Comparison of ENCODE assay signal across 8 cellular contexts in genomic region chr17:40909351-40909750, GRCh38.
DNase-seq lines count a peak whose midpoint lies in the region; ATAC-seq and TF ChIP-seq lines count a peak whose summit lies in the region.

No MANE protein-coding gene starts in this region.

- peaks cover 53 to 56% of the 10 kb centered on the region in 2 experiments for H3K4me1 ChIP-seq in neutrophil (ENCODE audit: control insufficient read depth in 1 of 2, insufficient read depth in 1 of 2, low read depth in 1 of 2, low read length in 1 of 2)

- peak overlapping the region in 1 of 2 experiments; percentile 14 for H3K4me3 ChIP-seq in neutrophil (ENCODE audit: low read depth in 1 of 2, low read length in 1 of 2)

- peak; percentile 78 for TF ChIP-seq CTCF in neutrophil (IDR thresholded peaks at IDR 0.05)

- ATAC-seq in HG02970 (IDR thresholded peaks at IDR 0.05; ENCODE audit: low FRiP score, unreplicated experiment) = no peak

- peaks cover 4% of the 10 kb centered on the region for H3K36me3 ChIP-seq in neutrophil

- DNase-seq in DMS 273 treated with DMSO at 0.1 percent for 48 hours (lab: John Stamatoyannopoulos, UW) = peak; percentile 39
- peak; percentile 96 for DNase-seq in LoVo (ENCODE audit: low spot score)
- peak; percentile 88 for DNase-seq in RPMI8226
- peak; percentile 15 to 43 for DNase-seq in activated T-helper 1 cell treated with anti-CD3 and anti-CD28 coated beads, Interleukin-2, amount 50 U/mL, for 16 hours (ENCODE audit: low read depth in 1 of 2, low spot score in 1 of 2)
- peak; percentile 93 for DNase-seq in fibroblast of the conjunctiva (ENCODE audit: low read depth)
- peak; percentile 97 for DNase-seq in stromal cell of bone marrow (ENCODE audit: low read depth)

- H3K27me3 ChIP-seq in neutrophil = peaks cover 24% of the 10 kb centered on the region

- no peaks in the 10 kb centered on the region for H3K9me3 ChIP-seq in neutrophil

- peak overlapping the region; percentile 90 for H3K27ac ChIP-seq in neutrophil

Comparison
In these comparisons a context has a peak if more than half of its experiments do, and no peak if none do; other contexts are left out.
1. DNase-seq: peak in every context shown above with its lines; median percentile 97 in stromal cell of bone marrow; 96 in LoVo; 93 in fibroblast of the conjunctiva; 88 in RPMI8226; 39 in DMS 273 treated with DMSO at 0.1 percent for 48 hours; 29 in activated T-helper 1 cell treated with anti-CD3 and anti-CD28 coated beads, Interleukin-2, amount 50 U/mL, for 16 hours.